8 cellular contexts compared by ENCODE assay signal in genomic region chr10:101042118-101042517, GRCh38. TPM values are rescaled to one million over a fixed set of nuclear protein-coding genes. Genes with fewer than 3 reads are reported as not detected.
DNase-seq lines count a peak whose midpoint lies in the region; ATAC-seq and TF ChIP-seq lines count a peak whose summit lies in the region.

No MANE protein-coding gene starts in this region.

- peaks cover 25% of the 10 kb centered on the region for H3K36me3 Mint-ChIP-seq in activated T-helper 1 cell treated with anti-CD3 and anti-CD28 coated beads, Interleukin-12 subunit alpha, Interleukin-12 subunit beta, Interleukin-2, Interleukin-4 antibody, amounts not matched to agents 30 ng/mL and 10 ng/mL and 1 ng/mL, durations not matched to agents 14 hours and 24 hours and 36 hours (ENCODE audit: low read depth)

- no peak for TF ChIP-seq CTCF in smooth muscle cell (IDR thresholded peaks at IDR 0.05; ENCODE audit: borderline replicate concordance, insufficient read depth, poor library complexity, severe bottlenecking)

- H3K27ac Mint-ChIP-seq in activated T-helper 1 cell treated with anti-CD3 and anti-CD28 coated beads, Interleukin-12 subunit alpha, Interleukin-12 subunit beta, Interleukin-2, Interleukin-4 antibody, amounts not matched to agents 30 ng/mL and 10 ng/mL and 1 ng/mL, durations not matched to agents 14 hours and 24 hours and 36 hours, result peak overlapping the region; percentile 84

- no peak for DNase-seq in activated T-helper 1 cell treated with anti-CD3 and anti-CD28 coated beads, Interleukin-12 subunit alpha, Interleukin-12 subunit beta, Interleukin-2, Interleukin-4 antibody, amounts not matched to agents 30 ng/mL and 10 ng/mL and 1 ng/mL, durations not matched to agents 14 hours and 24 hours and 36 hours (ENCODE audit: low spot score)
- DNase-seq in smooth muscle cell (lab: John Stamatoyannopoulos, UW; ENCODE audit: unreplicated experiment) (no peak), NCI-H2196 (lab: John Stamatoyannopoulos, UW; ENCODE audit: unreplicated experiment) (no peak), hypothalamus (lab: John Stamatoyannopoulos, UW) (no peak)
- DNase-seq in activated CD8-positive, alpha-beta memory T cell treated with anti-CD3 and anti-CD28 coated beads, Interleukin-2, amount 50 U/mL, for 4 hours, result no peak

- H3K27me3 Mint-ChIP-seq in activated T-helper 1 cell treated with anti-CD3 and anti-CD28 coated beads, Interleukin-12 subunit alpha, Interleukin-12 subunit beta, Interleukin-2, Interleukin-4 antibody, amounts not matched to agents 30 ng/mL and 10 ng/mL and 1 ng/mL, durations not matched to agents 14 hours and 24 hours and 36 hours (ENCODE audit: insufficient read depth), result peaks cover 18% of the 10 kb centered on the region

- peaks cover 27% of the 10 kb centered on the region for H3K4me1 Mint-ChIP-seq in activated T-helper 1 cell treated with anti-CD3 and anti-CD28 coated beads, Interleukin-12 subunit alpha, Interleukin-12 subunit beta, Interleukin-2, Interleukin-4 antibody, amounts not matched to agents 30 ng/mL and 10 ng/mL and 1 ng/mL, durations not matched to agents 14 hours and 24 hours and 36 hours (ENCODE audit: low read depth)

- H3K36me3 ChIP-seq in HUES48 (ENCODE audit: control insufficient read depth, insufficient read depth, low read length) (no peaks in the 10 kb centered on the region), smooth muscle cell (ENCODE audit: low read depth) (peaks cover 6% of the 10 kb centered on the region)

- no peaks in the 10 kb centered on the region for H4K20me1 ChIP-seq in smooth muscle cell (ENCODE audit: low read depth)

- no peak overlapping the region for H2AFZ ChIP-seq in smooth muscle cell (ENCODE audit: low read depth)

- H3K27me3 ChIP-seq in HUES48 (ENCODE audit: control insufficient read depth, insufficient read depth, low read length), result peaks cover 39% of the 10 kb centered on the region
- peaks cover 21% of the 10 kb centered on the region for H3K27me3 ChIP-seq in smooth muscle cell (ENCODE audit: low read depth)

- H3K27ac ChIP-seq in HUES48 (ENCODE audit: low read depth, low read length) (no peak overlapping the region), smooth muscle cell (ENCODE audit: low read depth) (peak overlapping the region; percentile 93)

- H3K4me3 ChIP-seq in HUES48 (ENCODE audit: low read depth, low read length), result peak overlapping the region; percentile 76; the same call in 1 of the 2 replicates
- peak overlapping the region; percentile 41 for H3K4me3 ChIP-seq in iPS-11a (ENCODE audit: low read depth, low read length)
- peak overlapping the region; percentile 70 for H3K4me3 ChIP-seq in smooth muscle cell

- H3F3A ChIP-seq in smooth muscle cell (ENCODE audit: low read depth), result peaks cover 27% of the 10 kb centered on the region

- no peak overlapping the region for H3K9ac ChIP-seq in HUES48 (ENCODE audit: low read depth, low read length)
- no peak overlapping the region for H3K9ac ChIP-seq in smooth muscle cell (ENCODE audit: low read depth)

- 88% methylated on average over 4 of the region's 4 CpGs for WGBS in smooth muscle cell (ENCODE audit: low lambda C conversion rate)

- peaks cover 18% of the 10 kb centered on the region for H3K4me1 ChIP-seq in HUES48 (ENCODE audit: control insufficient read depth, insufficient read depth, low read length)
- peaks cover 14% of the 10 kb centered on the region for H3K4me1 ChIP-seq in smooth muscle cell (ENCODE audit: low read depth)

- H3K4me2 ChIP-seq in smooth muscle cell, result peak overlapping the region; percentile 86

- H3K4me3 Mint-ChIP-seq in activated T-helper 1 cell treated with anti-CD3 and anti-CD28 coated beads, Interleukin-12 subunit alpha, Interleukin-12 subunit beta, Interleukin-2, Interleukin-4 antibody, amounts not matched to agents 30 ng/mL and 10 ng/mL and 1 ng/mL, durations not matched to agents 14 hours and 24 hours and 36 hours, result peak overlapping the region; percentile 91

- no peaks in the 10 kb centered on the region for H3K9me3 ChIP-seq in HUES48 (ENCODE audit: control insufficient read depth, insufficient read depth, low read length)
- H3K9me3 ChIP-seq in smooth muscle cell (replicated peaks; ENCODE audit: low read depth), result no peaks in the 10 kb centered on the region

- H3K79me2 ChIP-seq in smooth muscle cell (ENCODE audit: low read depth), result no peaks in the 10 kb centered on the region

- ATAC-seq in HG03571 (IDR thresholded peaks at IDR 0.05; ENCODE audit: unreplicated experiment), result no peak

- H3K9me3 Mint-ChIP-seq in activated T-helper 1 cell treated with anti-CD3 and anti-CD28 coated beads, Interleukin-12 subunit alpha, Interleukin-12 subunit beta, Interleukin-2, Interleukin-4 antibody, amounts not matched to agents 30 ng/mL and 10 ng/mL and 1 ng/mL, durations not matched to agents 14 hours and 24 hours and 36 hours, result no peaks in the 10 kb centered on the region

- intact Hi-C loops in activated T-helper 1 cell treated with anti-CD3 and anti-CD28 coated beads, Interleukin-12 subunit alpha, Interleukin-12 subunit beta, Interleukin-2, Interleukin-4 antibody, amounts not matched to agents 30 ng/mL and 10 ng/mL and 1 ng/mL, durations not matched to agents 14 hours and 24 hours and 36 hours (cut with micrococcal nuclease), result loop anchor here (1.0 to 5.0 kb wide), 6 partner anchors 8 to 670 kb away; no protein-coding TSS in a partner anchor

RNA-seq across cellular contexts. Expression of gene SFXN3, which starts 11.1 kb away (rescaled TPM):
- 34.8 and 39.0 TPM in 2 replicates for total RNA-seq in activated T-helper 1 cell treated with anti-CD3 and anti-CD28 coated beads, Interleukin-12 subunit alpha, Interleukin-12 subunit beta, Interleukin-2, Interleukin-4 antibody, amounts not matched to agents 30 ng/mL and 10 ng/mL and 1 ng/mL, durations not matched to agents 14 hours and 24 hours and 36 hours
- 79.1 and 86.9 TPM in 2 replicates for total RNA-seq in smooth muscle cell
- 92.1 and 120 TPM in 2 replicates for polyA plus RNA-seq in smooth muscle cell

RNA-seq across cellular contexts. Expression of gene PDZD7, which starts 11.2 kb away (rescaled TPM):
- 0.47 and 0.54 TPM in 2 replicates for total RNA-seq in activated T-helper 1 cell treated with anti-CD3 and anti-CD28 coated beads, Interleukin-12 subunit alpha, Interleukin-12 subunit beta, Interleukin-2, Interleukin-4 antibody, amounts not matched to agents 30 ng/mL and 10 ng/mL and 1 ng/mL, durations not matched to agents 14 hours and 24 hours and 36 hours
- 2.0 and 4.5 TPM in 2 replicates for total RNA-seq in smooth muscle cell
- 0.93 and 4.2 TPM in 2 replicates for polyA plus RNA-seq in smooth muscle cell

RNA-seq across cellular contexts. Expression of gene KAZALD1, which starts 19.7 kb away (rescaled TPM):
- total RNA-seq in activated T-helper 1 cell treated with anti-CD3 and anti-CD28 coated beads, Interleukin-12 subunit alpha, Interleukin-12 subunit beta, Interleukin-2, Interleukin-4 antibody, amounts not matched to agents 30 ng/mL and 10 ng/mL and 1 ng/mL, durations not matched to agents 14 hours and 24 hours and 36 hours, result 0.57 and 0.73 TPM in 2 replicates
- total RNA-seq in smooth muscle cell, result 11.5 and 13.1 TPM in 2 replicates
- 20.3 and 20.4 TPM in 2 replicates for polyA plus RNA-seq in smooth muscle cell

RNA-seq across cellular contexts. Expression of gene LZTS2, which starts 42.5 kb away (rescaled TPM):
- total RNA-seq in activated T-helper 1 cell treated with anti-CD3 and anti-CD28 coated beads, Interleukin-12 subunit alpha, Interleukin-12 subunit beta, Interleukin-2, Interleukin-4 antibody, amounts not matched to agents 30 ng/mL and 10 ng/mL and 1 ng/mL, durations not matched to agents 14 hours and 24 hours and 36 hours, result 22.3 TPM in 2 replicates
- 54.9 and 57.9 TPM in 2 replicates for total RNA-seq in smooth muscle cell
- 96.2 and 103 TPM in 2 replicates for polyA plus RNA-seq in smooth muscle cell

RNA-seq across cellular contexts. Expression of gene TWNK, which starts 54.8 kb away (rescaled TPM):
- 41.1 and 42.3 TPM in 2 replicates for total RNA-seq in activated T-helper 1 cell treated with anti-CD3 and anti-CD28 coated beads, Interleukin-12 subunit alpha, Interleukin-12 subunit beta, Interleukin-2, Interleukin-4 antibody, amounts not matched to agents 30 ng/mL and 10 ng/mL and 1 ng/mL, durations not matched to agents 14 hours and 24 hours and 36 hours
- 2.0 and 2.3 TPM in 2 replicates for total RNA-seq in smooth muscle cell
- polyA plus RNA-seq in smooth muscle cell, result 2.5 and 3.9 TPM in 2 replicates
